1 cellular context compared by ENCODE assay signal in genomic region chr21:37082856-37083611, GRCh38.
TF ChIP-seq lines count a peak whose summit lies in the region.

No MANE protein-coding gene starts in this region.

TF ChIP-seq in endothelial cell of umbilical vein, 7 proteins besides CTCF, POLR2A, EP300 and RAD21 (continued from another document):
- TF ChIP-seq, protein P1, sequence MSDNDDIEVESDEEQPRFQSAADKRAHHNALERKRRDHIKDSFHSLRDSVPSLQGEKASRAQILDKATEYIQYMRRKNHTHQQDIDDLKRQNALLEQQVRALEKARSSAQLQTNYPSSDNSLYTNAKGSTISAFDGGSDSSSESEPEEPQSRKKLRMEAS (IDR thresholded peaks at IDR 0.05; ENCODE audit: insufficient read depth, insufficient read length): no peak
- TF ChIP-seq GATA2 (IDR thresholded peaks at IDR 0.05; ENCODE audit: insufficient read depth, insufficient read length, low read depth, low read length) (no peak), MYC (IDR thresholded peaks at IDR 0.05; ENCODE audit: low read depth, low read length) (no peak)
